ENCODE assay signal across 8 cellular contexts in the genomic region with DNA sequence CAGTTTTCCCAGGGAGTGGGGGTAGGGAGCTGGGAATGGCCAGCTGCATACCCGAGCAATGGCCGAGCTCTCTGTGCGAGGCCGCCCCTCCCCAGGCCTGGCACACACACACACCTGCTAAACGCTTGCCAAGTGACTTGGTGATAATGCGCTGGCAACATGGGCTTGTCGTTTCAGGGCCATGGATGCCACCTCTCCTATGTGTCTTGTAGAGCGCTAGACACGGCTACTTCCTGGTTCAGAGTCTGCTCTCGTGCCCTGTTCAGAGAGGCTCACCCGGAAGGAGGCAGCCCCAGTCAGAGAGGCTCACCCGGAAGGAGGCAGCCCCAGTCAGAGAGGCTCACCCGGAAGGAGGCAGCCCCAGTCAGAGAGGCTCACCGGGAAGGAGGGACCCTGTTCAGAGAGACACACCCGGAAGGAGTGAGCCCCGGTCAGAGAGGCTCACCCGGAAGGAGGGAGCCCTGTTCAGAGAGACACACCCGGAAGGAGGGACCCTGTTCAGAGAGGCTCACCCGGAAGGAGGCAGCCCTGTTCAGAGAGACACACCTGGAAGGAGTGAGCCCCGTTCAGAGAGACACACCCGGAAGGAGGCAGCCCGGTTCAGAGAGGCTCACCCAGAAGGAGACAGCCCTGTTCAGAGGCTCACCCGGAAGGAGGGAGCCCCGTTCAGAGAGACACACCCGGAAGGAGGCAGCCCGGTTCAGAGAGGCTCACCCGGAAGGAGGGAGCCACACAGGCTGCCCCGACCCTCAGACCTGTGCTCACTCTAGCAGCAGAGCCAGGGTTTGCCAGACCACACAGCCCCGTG. TPM values are rescaled to one million over a fixed set of nuclear protein-coding genes. Genes with fewer than 3 reads are reported as not detected.
DNase-seq lines count a peak whose midpoint lies in the region; ATAC-seq and TF ChIP-seq lines count a peak whose summit lies in the region.

No MANE protein-coding gene starts in this region.

- 43 to 56% methylated on average over 22 to 29 of the region's 29 CpGs for WGBS in lower leg skin, 2 donors

- H2AFZ ChIP-seq in PC-9: peak overlapping the region; percentile 90

- TF ChIP-seq POLR2A in lower leg skin (IDR thresholded peaks at IDR 0.05): no peak

- H3K9me2 ChIP-seq in PC-9 (ENCODE audit: insufficient read depth): no peaks in the 10 kb centered on the region

- no peaks in the 10 kb centered on the region for H3K27me3 ChIP-seq in PC-9 (ENCODE audit: insufficient read depth, low read depth)

- no peaks in the 10 kb centered on the region for H3K9me3 ChIP-seq in PC-9 (ENCODE audit: insufficient read depth, low read depth)

- BruUV-seq in PC-9 (replicated peaks; lab: Mats Ljungman, UMichigan): no TSS peak

- peaks cover 8% of the 10 kb centered on the region; the same call in 1 of the 2 replicates for H3K79me2 ChIP-seq in PC-9 (ENCODE audit: low read depth)

- TF ChIP-seq RAD21 in Ishikawa (IDR thresholded peaks at IDR 0.05; ENCODE audit: low read depth): no peak

- CTCF ChIA-PET in PC-9 (lab: Charles Lee): interaction anchor here (0.7 kb wide), 1 partner anchor 532 kb away, joined by 11 read pairs; no protein-coding TSS in a partner anchor
- CTCF ChIA-PET in activated naive CD4-positive, alpha-beta T cell treated with anti-CD3 and anti-CD28 coated beads, Interleukin-2, amount 10 ng/mL, durations not matched to agents 7 days and 5 days (lab: Charles Lee): interaction anchor here (1.4 kb wide), 1 partner anchor 506 kb away, joined by 3 read pairs; no protein-coding TSS in a partner anchor

- peak overlapping the region; percentile 98 for H3K4me2 ChIP-seq in PC-9

- peaks cover 46% of the 10 kb centered on the region; the same call in 1 of the 2 replicates for H3F3A ChIP-seq in PC-9 (ENCODE audit: insufficient read depth, low read depth)

- POLR2A ChIA-PET in PC-9 (lab: Charles Lee; ENCODE audit: unreplicated experiment): interaction anchor here (0.6 kb wide), 2 partner anchors 86 to 151 kb away, joined by 3 to 31 read pairs; no protein-coding TSS in a partner anchor

- peaks cover 7% of the 10 kb centered on the region for H3K9me3 Mint-ChIP-seq in activated naive CD4-positive, alpha-beta T cell treated with anti-CD3 and anti-CD28 coated beads, Interleukin-2, amount 10 ng/mL, durations not matched to agents 7 days and 5 days

- no peak for TF ChIP-seq EP300 in Ishikawa (IDR thresholded peaks at IDR 0.05; ENCODE audit: borderline replicate concordance)

- peak overlapping the region; percentile 81 for H3K27ac Mint-ChIP-seq in activated naive CD4-positive, alpha-beta T cell treated with anti-CD3 and anti-CD28 coated beads, Interleukin-2, amount 10 ng/mL, durations not matched to agents 7 days and 5 days

- TF ChIP-seq CTCF in PC-9 (conservative IDR thresholded peaks at IDR 0.05) (no peak), lower leg skin (IDR thresholded peaks at IDR 0.05) (no peak)

- no peaks in the 10 kb centered on the region for H3K27me3 Mint-ChIP-seq in activated naive CD4-positive, alpha-beta T cell treated with anti-CD3 and anti-CD28 coated beads, Interleukin-2, amount 10 ng/mL, durations not matched to agents 7 days and 5 days

- intact Hi-C loops in PC-9 (cut with micrococcal nuclease; ENCODE audit: unreplicated experiment): loop anchor here (1.0 to 10.0 kb wide), 5 partner anchors 38 to 507 kb away; a partner anchor contains a TSS
- intact Hi-C loops in lower leg skin (cut with DNase I; ENCODE audit: low total_unique reads): no loop called here

- H3K36me3 ChIP-seq in PC-9 (ENCODE audit: low read depth): no peaks in the 10 kb centered on the region

- H3K4me3 ChIP-seq in PC-9 (peak overlapping the region; percentile 78), lower leg skin (ENCODE audit: low read depth, poor library complexity, severe bottlenecking) (peak overlapping the region; percentile 16)

- H3K4me3 Mint-ChIP-seq in activated naive CD4-positive, alpha-beta T cell treated with anti-CD3 and anti-CD28 coated beads, Interleukin-2, amount 10 ng/mL, durations not matched to agents 7 days and 5 days: peak overlapping the region; percentile 55

- peak; percentile 51 for DNase-seq in ELF-1 (ENCODE audit: low read depth, low spot score)
- peak; percentile 92 to 99 for DNase-seq in PC-9
- DNase-seq in activated naive CD4-positive, alpha-beta T cell treated with anti-CD3 and anti-CD28 coated beads, Interleukin-2, amount 10 ng/mL, durations not matched to agents 7 days and 5 days: peak; percentile 76
- DNase-seq in lower leg skin (ENCODE audit: low spot score in 2 of 2): peak in 1 of 2 donors; percentile 53
- DNase-seq in ureter (ENCODE audit: low spot score): peak; percentile 69
- no peak for DNase-seq in putamen (ENCODE audit: low spot score)

- no peaks in the 10 kb centered on the region for H3K36me3 Mint-ChIP-seq in activated naive CD4-positive, alpha-beta T cell treated with anti-CD3 and anti-CD28 coated beads, Interleukin-2, amount 10 ng/mL, durations not matched to agents 7 days and 5 days

- peak overlapping the region; percentile 84 for H3K27ac ChIP-seq in PC-9

- ATAC-seq in HG03175 (IDR thresholded peaks at IDR 0.05; ENCODE audit: unreplicated experiment): no peak

- no peaks in the 10 kb centered on the region for H3K4me1 Mint-ChIP-seq in activated naive CD4-positive, alpha-beta T cell treated with anti-CD3 and anti-CD28 coated beads, Interleukin-2, amount 10 ng/mL, durations not matched to agents 7 days and 5 days

- peaks cover 18% of the 10 kb centered on the region for H3K4me1 ChIP-seq in PC-9 (replicated peaks; ENCODE audit: insufficient read depth)

- H4K20me1 ChIP-seq in PC-9 (ENCODE audit: insufficient read depth): no peaks in the 10 kb centered on the region

TF ChIP-seq in Ishikawa, 13 proteins besides CTCF, POLR2A, EP300 and RAD21:
- TF ChIP-seq CEBPB (IDR thresholded peaks at IDR 0.05) (no peak; the same call in 1 of the 2 replicates), ZBTB7A (IDR thresholded peaks at IDR 0.05; ENCODE audit: low read depth) (0 out of 2 replicates have a peak, but pooled peaks have one; percentile 34), YY1 (IDR thresholded peaks at IDR 0.05; ENCODE audit: low read depth) (peak; percentile 68), NFIC (IDR thresholded peaks at IDR 0.05) (0 out of 2 replicates have a peak, but pooled peaks have one; percentile 7)
- TF ChIP-seq, protein P1, sequence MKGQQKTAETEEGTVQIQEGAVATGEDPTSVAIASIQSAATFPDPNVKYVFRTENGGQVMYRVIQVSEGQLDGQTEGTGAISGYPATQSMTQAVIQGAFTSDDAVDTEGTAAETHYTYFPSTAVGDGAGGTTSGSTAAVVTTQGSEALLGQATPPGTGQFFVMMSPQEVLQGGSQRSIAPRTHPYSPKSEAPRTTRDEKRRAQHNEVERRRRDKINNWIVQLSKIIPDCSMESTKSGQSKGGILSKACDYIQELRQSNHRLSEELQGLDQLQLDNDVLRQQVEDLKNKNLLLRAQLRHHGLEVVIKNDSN (IDR thresholded peaks at IDR 0.05): peak; percentile 52
- TF ChIP-seq, protein P2, sequence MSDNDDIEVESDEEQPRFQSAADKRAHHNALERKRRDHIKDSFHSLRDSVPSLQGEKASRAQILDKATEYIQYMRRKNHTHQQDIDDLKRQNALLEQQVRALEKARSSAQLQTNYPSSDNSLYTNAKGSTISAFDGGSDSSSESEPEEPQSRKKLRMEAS (IDR thresholded peaks at IDR 0.05): peak; percentile 65

RNA-seq across cellular contexts. Expression of a gene that starts 4.2 kb away (rescaled TPM):
- total RNA-seq in PC-9 (2021): 11.5 and 16.9 TPM in 2 replicates
- total RNA-seq in lower leg skin: 1 to 10 TPM; 1.9 to 9.4 (median 6.5) TPM
- total RNA-seq in ureter: 4.2 TPM

RNA-seq across cellular contexts. Expression of a gene that starts 41.4 kb away (rescaled TPM):
- total RNA-seq in PC-9 (2021) (33.0 and 34.7 TPM in 2 replicates), lower leg skin (10 to 100 TPM; 12.0 to 35.2 (median 18.9) TPM), ureter (20.6 TPM)
